Comparison of ENCODE assay signal across 1 cellular context in genomic region chr17:40615989-40616476, GRCh38.
TF ChIP-seq lines count a peak whose summit lies in the region.

No MANE protein-coding gene starts in this region.

TF ChIP-seq in HepG2, 621 proteins besides CTCF, POLR2A, EP300 and RAD21:
- TF ChIP-seq SP5 (CRISPR knock-in tag; IDR thresholded peaks at IDR 0.05; ENCODE audit: borderline replicate concordance, low read depth) (no peak), THAP11 (CRISPR knock-in tag; IDR thresholded peaks at IDR 0.05) (0 out of 2 replicates have a peak, but pooled peaks have one; percentile 2), RBAK (CRISPR knock-in tag; IDR thresholded peaks at IDR 0.05) (0 out of 2 replicates have a peak, but pooled peaks have one; percentile 20), DNMT1 (CRISPR knock-in tag; IDR thresholded peaks at IDR 0.05) (0 out of 2 replicates have a peak, but pooled peaks have one; percentile 25), GABPB1 (CRISPR knock-in tag; IDR thresholded peaks at IDR 0.05) (0 out of 2 replicates have a peak, but pooled peaks have one; percentile 1), POGK (CRISPR knock-in tag; conservative IDR thresholded peaks at IDR 0.05) (no peak), SAFB2 (CRISPR knock-in tag; IDR thresholded peaks at IDR 0.05; ENCODE audit: borderline replicate concordance, low read depth) (0 out of 2 replicates have a peak, but pooled peaks have one; percentile 55), ETV6 (CRISPR knock-in tag; conservative IDR thresholded peaks at IDR 0.05) (0 out of 2 replicates have a peak, but pooled peaks have one; percentile 2), FOSL2 (CRISPR knock-in tag; IDR thresholded peaks at IDR 0.05) (no peak), ZNF44 (CRISPR knock-in tag; IDR thresholded peaks at IDR 0.05) (no peak), MIER3 (CRISPR knock-in tag; IDR thresholded peaks at IDR 0.05; ENCODE audit: borderline replicate concordance) (0 out of 2 replicates have a peak, but pooled peaks have one; percentile 6), KMT2B (CRISPR knock-in tag; IDR thresholded peaks at IDR 0.05) (no peak), DPF2 (CRISPR knock-in tag; IDR thresholded peaks at IDR 0.05; ENCODE audit: borderline replicate concordance, low read depth) (no peak), ZNF224 (CRISPR knock-in tag; IDR thresholded peaks at IDR 0.05) (no peak), ZNF546 (CRISPR knock-in tag; conservative IDR thresholded peaks at IDR 0.05) (no peak)
- TF ChIP-seq, protein P1, sequence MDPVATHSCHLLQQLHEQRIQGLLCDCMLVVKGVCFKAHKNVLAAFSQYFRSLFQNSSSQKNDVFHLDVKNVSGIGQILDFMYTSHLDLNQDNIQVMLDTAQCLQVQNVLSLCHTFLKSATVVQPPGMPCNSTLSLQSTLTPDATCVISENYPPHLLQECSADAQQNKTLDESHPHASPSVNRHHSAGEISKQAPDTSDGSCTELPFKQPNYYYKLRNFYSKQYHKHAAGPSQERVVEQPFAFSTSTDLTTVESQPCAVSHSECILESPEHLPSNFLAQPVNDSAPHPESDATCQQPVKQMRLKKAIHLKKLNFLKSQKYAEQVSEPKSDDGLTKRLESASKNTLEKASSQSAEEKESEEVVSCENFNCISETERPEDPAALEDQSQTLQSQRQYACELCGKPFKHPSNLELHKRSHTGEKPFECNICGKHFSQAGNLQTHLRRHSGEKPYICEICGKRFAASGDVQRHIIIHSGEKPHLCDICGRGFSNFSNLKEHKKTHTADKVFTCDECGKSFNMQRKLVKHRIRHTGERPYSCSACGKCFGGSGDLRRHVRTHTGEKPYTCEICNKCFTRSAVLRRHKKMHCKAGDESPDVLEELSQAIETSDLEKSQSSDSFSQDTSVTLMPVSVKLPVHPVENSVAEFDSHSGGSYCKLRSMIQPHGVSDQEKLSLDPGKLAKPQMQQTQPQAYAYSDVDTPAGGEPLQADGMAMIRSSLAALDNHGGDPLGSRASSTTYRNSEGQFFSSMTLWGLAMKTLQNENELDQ (CRISPR knock-in tag; IDR thresholded peaks at IDR 0.05; ENCODE audit: borderline replicate concordance), result no peak
- TF ChIP-seq, protein P2, sequence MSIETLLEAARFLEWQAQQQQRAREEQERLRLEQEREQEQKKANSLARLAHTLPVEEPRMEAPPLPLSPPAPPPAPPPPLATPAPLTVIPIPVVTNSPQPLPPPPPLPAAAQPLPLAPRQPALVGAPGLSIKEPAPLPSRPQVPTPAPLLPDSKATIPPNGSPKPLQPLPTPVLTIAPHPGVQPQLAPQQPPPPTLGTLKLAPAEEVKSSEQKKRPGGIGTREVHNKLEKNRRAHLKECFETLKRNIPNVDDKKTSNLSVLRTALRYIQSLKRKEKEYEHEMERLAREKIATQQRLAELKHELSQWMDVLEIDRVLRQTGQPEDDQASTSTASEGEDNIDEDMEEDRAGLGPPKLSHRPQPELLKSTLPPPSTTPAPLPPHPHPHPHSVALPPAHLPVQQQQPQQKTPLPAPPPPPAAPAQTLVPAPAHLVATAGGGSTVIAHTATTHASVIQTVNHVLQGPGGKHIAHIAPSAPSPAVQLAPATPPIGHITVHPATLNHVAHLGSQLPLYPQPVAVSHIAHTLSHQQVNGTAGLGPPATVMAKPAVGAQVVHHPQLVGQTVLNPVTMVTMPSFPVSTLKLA (IDR thresholded peaks at IDR 0.05), result no peak
- TF ChIP-seq, protein P3, sequence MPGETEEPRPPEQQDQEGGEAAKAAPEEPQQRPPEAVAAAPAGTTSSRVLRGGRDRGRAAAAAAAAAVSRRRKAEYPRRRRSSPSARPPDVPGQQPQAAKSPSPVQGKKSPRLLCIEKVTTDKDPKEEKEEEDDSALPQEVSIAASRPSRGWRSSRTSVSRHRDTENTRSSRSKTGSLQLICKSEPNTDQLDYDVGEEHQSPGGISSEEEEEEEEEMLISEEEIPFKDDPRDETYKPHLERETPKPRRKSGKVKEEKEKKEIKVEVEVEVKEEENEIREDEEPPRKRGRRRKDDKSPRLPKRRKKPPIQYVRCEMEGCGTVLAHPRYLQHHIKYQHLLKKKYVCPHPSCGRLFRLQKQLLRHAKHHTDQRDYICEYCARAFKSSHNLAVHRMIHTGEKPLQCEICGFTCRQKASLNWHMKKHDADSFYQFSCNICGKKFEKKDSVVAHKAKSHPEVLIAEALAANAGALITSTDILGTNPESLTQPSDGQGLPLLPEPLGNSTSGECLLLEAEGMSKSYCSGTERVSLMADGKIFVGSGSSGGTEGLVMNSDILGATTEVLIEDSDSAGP (CRISPR knock-in tag; IDR thresholded peaks at IDR 0.05; ENCODE audit: borderline replicate concordance), result peak; percentile 33; the same call in 1 of the 2 replicates
- TF ChIP-seq, protein P4, sequence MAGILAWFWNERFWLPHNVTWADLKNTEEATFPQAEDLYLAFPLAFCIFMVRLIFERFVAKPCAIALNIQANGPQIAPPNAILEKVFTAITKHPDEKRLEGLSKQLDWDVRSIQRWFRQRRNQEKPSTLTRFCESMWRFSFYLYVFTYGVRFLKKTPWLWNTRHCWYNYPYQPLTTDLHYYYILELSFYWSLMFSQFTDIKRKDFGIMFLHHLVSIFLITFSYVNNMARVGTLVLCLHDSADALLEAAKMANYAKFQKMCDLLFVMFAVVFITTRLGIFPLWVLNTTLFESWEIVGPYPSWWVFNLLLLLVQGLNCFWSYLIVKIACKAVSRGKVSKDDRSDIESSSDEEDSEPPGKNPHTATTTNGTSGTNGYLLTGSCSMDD (CRISPR knock-in tag; IDR thresholded peaks at IDR 0.05), result no peak
